Comparison of ENCODE assay signal across 13 cellular contexts in the genomic region with DNA sequence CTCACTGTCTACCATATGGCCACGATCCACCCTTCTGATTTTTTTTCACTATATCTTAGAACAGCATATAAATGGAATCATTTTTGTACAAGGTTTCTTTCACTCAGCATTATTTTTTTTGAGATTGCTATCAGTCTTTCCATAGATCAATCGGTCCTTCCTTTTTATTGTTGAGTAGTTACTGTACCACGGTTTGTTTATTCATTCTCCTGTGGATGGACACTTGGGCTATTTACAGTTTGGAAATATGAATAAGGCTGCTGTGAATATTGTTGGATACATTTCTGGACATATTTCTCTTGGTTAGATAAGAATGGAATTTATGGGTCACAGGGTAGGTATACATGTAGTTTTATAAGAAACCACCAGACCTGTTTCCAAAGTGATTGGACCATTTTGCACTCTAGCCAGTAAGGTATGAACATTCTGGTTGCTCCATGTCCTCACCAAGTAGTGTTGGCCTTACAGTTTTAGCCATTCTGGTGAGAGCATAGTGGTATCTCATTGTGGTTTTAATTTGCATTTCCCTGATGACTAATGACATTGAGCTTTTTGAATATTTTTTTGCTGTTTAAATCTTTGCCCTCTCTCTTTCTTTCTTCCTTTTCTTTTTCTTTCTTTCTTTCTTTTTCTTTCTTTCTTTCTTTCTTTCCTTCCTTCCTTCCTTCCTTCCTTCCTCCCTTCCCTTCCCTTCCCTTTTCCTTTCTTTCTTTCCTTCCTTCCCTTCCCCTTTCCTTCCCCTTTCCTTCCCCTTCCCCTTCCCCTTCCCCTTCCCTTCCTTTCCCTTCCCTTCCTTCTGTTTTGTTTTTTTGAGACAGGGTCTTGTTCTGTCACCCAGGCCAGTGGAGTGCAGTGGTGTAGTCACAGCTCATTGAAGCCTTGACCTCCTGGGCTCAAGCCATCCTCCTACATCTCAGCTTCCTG. TPM values are rescaled to one million over a fixed set of nuclear protein-coding genes. Genes with fewer than 3 reads are reported as not detected.
A peak's percentile ranks its signal among the peaks of the same experiment; 100 is the strongest.
DNase-seq lines count a peak whose midpoint lies in the region; ATAC-seq, FAIRE-seq and TF ChIP-seq lines count a peak whose summit lies in the region.
"Had no signal": no experiment of that assay in that cellular context is flagged by ENCODE, and none has a peak within 500 bp of the region (broad histone marks: within the 10 kb centered on the region; RNA-seq: fewer than 3 reads in every experiment).

No MANE protein-coding gene starts in this region.

- H3K27me3 Mint-ChIP-seq in stimulated activated naive B cell treated with anti-CD40 and anti-IgM and Interleukin-4, amounts not matched to agents 10 μg/mL and 1 μg/mL and 100 μg/mL, for 72 hours, result peaks cover 11 to 19% of the 10 kb centered on the region in 2 donors

- 3% methylated on average over 3 of the region's 3 CpGs for WGBS in HepG2 (ENCODE audit: low lambda C conversion rate)
- 87% methylated on average over 3 of the region's 3 CpGs for WGBS in right lobe of liver (ENCODE audit: insufficient coverage, low coverage, low lambda C conversion rate, missing lambda C conversion rate)

- ATAC-seq in HepG2, result no peak
- no peak for ATAC-seq in right lobe of liver
- peak; percentile 37 for ATAC-seq in HG03108 (IDR thresholded peaks at IDR 0.05; ENCODE audit: unreplicated experiment)
- ATAC-seq in stimulated activated naive B cell treated with anti-CD40 and anti-IgM and Interleukin-4, amounts not matched to agents 10 μg/mL and 1 μg/mL and 100 μg/mL, for 72 hours (replicated peaks), result peak; percentile 68 to 76

- no peak overlapping the region for H3K27ac Mint-ChIP-seq in stimulated activated naive B cell treated with anti-CD40 and anti-IgM and Interleukin-4, amounts not matched to agents 10 μg/mL and 1 μg/mL and 100 μg/mL, for 72 hours
- H3K27ac Mint-ChIP-seq: H9 had no signal

- H3K36me3 Mint-ChIP-seq in stimulated activated naive B cell treated with anti-CD40 and anti-IgM and Interleukin-4, amounts not matched to agents 10 μg/mL and 1 μg/mL and 100 μg/mL, for 72 hours, result peaks cover 20 to 40% of the 10 kb centered on the region in 2 donors

- H4K20me1 ChIP-seq in HepG2 (ENCODE audit: insufficient read depth, low read length), result no peaks in the 10 kb centered on the region

- no peak overlapping the region for H3K4me2 ChIP-seq in HepG2 (ENCODE audit: low read depth, low read length)

- H3K79me2 ChIP-seq in HepG2 (ENCODE audit: insufficient read depth, low read length), result no peaks in the 10 kb centered on the region

- no peaks in the 10 kb centered on the region for H3K4me1 ChIP-seq in HepG2 (ENCODE audit: insufficient read depth, low read length)
- H3K4me1 ChIP-seq in right lobe of liver, result peaks cover 0 to 1% (median 0%) of the 10 kb centered on the region in 4 donors
- H3K4me1 ChIP-seq: uterus had no signal

- TF ChIP-seq POLR2A in HepG2 (IDR thresholded peaks at IDR 0.05; ENCODE audit: insufficient read depth in 1 of 2, low read depth in 2 of 2, low read length in 2 of 2) (no peak), right lobe of liver (IDR thresholded peaks at IDR 0.05) (no peak)

- H3K27me3 ChIP-seq in HepG2 (ENCODE audit: control insufficient read depth in 1 of 2, insufficient read depth in 2 of 2, low read length in 2 of 2), result peaks cover 7 to 33% of the 10 kb centered on the region in 2 experiments
- H3K27me3 ChIP-seq in right lobe of liver, result no peaks in the 10 kb centered on the region
- H3K27me3 ChIP-seq: uterus had no signal

- H3K4me1 Mint-ChIP-seq in stimulated activated naive B cell treated with anti-CD40 and anti-IgM and Interleukin-4, amounts not matched to agents 10 μg/mL and 1 μg/mL and 100 μg/mL, for 72 hours, result peaks cover 9 to 33% of the 10 kb centered on the region in 2 donors

- no peaks in the 10 kb centered on the region for H3K9me3 Mint-ChIP-seq in stimulated activated naive B cell treated with anti-CD40 and anti-IgM and Interleukin-4, amounts not matched to agents 10 μg/mL and 1 μg/mL and 100 μg/mL, for 72 hours

- H3K27ac ChIP-seq in HepG2 (ENCODE audit: extremely low read length, insufficient read depth, low read length), result no peak overlapping the region
- H3K27ac ChIP-seq in right lobe of liver, result no peak overlapping the region
- H3K27ac ChIP-seq: uterus had no signal

- no peak for TF ChIP-seq CTCF in HepG2 (CRISPR knock-in tag; IDR thresholded peaks at IDR 0.05)
- no peak for TF ChIP-seq CTCF in right lobe of liver (IDR thresholded peaks at IDR 0.05)

- H2AFZ ChIP-seq in HepG2 (ENCODE audit: low read length), result no peak overlapping the region

- CTCF ChIA-PET in HepG2 (lab: Yijun Ruan, JAX; ENCODE audit: low intra/inter-chr PET ratio, low total read pairs), result no interaction called here

- TF ChIP-seq EP300 in HepG2 (IDR thresholded peaks at IDR 0.05; ENCODE audit: low read depth in 2 of 2, low read length in 2 of 2), result no peak
- TF ChIP-seq EP300 in HepG2 (CRISPR knock-in tag; IDR thresholded peaks at IDR 0.05; ENCODE audit: borderline replicate concordance), result no peak

- no TSS peak for BruUV-seq in HepG2 (replicated peaks; lab: Mats Ljungman, UMichigan)

- intact Hi-C loops in HepG2 (cut with micrococcal nuclease; ENCODE audit: unreplicated experiment), result no loop called here
- intact Hi-C loops in right lobe of liver (cut with DNase I), result no loop called here

- H3K36me3 ChIP-seq in HepG2 (replicated peaks in 1 of 2; ENCODE audit: control insufficient read depth in 1 of 2, insufficient read depth in 2 of 2, low read length in 2 of 2) (no peaks in the 10 kb centered on the region), right lobe of liver (no peaks in the 10 kb centered on the region)
- H3K36me3 ChIP-seq: uterus had no signal

- H3K9me3 ChIP-seq in HepG2 (ENCODE audit: low read length) (no peaks in the 10 kb centered on the region), right lobe of liver (no peaks in the 10 kb centered on the region)
- H3K9me3 ChIP-seq: uterus had no signal

- no peak for TF ChIP-seq RAD21 in HepG2 (CRISPR knock-in tag; IDR thresholded peaks at IDR 0.05)

- H3K9ac ChIP-seq in HepG2 (ENCODE audit: insufficient read depth, low read depth, low read length), result no peak overlapping the region

- H3K4me3 ChIP-seq in HepG2 (replicated peaks in 1 of 3; ENCODE audit: insufficient read depth in 1 of 3, low read depth in 2 of 3, low read length in 3 of 3) (no peak overlapping the region), right lobe of liver (no peak overlapping the region)
- H3K4me3 ChIP-seq: uterus had no signal

- POLR2A ChIA-PET in HepG2 (lab: Yijun Ruan, JAX), result no interaction called here

- peak overlapping the region in 1 of 2 donors; percentile 6 for H3K4me3 Mint-ChIP-seq in stimulated activated naive B cell treated with anti-CD40 and anti-IgM and Interleukin-4, amounts not matched to agents 10 μg/mL and 1 μg/mL and 100 μg/mL, for 72 hours
- H3K4me3 Mint-ChIP-seq: H9 had no signal

- FAIRE-seq in HepG2 (lab: Jason Lieb, UNC), result no peak
- FAIRE-seq: A204.1, kidney had no signal

- DNase-seq in HepG2 (ENCODE audit: low spot score) (no peak), right lobe of liver (no peak), amniotic stem cell (lab: John Stamatoyannopoulos, UW) (peak; percentile 29), HUDEP-2 (lab: John Stamatoyannopoulos, UW; ENCODE audit: unreplicated experiment in 76 of 76) (no peak), mesenteric fat pad (ENCODE audit: low spot score) (no peak), NCI-H1048 (lab: John Stamatoyannopoulos, UW) (no peak)
- DNase-seq in stimulated activated naive B cell treated with anti-CD40 and anti-IgM and Interleukin-4, amounts not matched to agents 10 μg/mL and 1 μg/mL and 100 μg/mL, for 72 hours, result no peak
- DNase-seq: H9, kidney, nucleus accumbens, uterus had no signal

- in situ Hi-C loops in HepG2 (cut with HindIII; ENCODE audit: extremely low pct_ligation_motif_present, low pct_unique_long_range_greater_than_20kb), result no loop called here

TF ChIP-seq in HepG2, 621 proteins besides CTCF, POLR2A, EP300 and RAD21:
- TF ChIP-seq HNRNPK (IDR thresholded peaks at IDR 0.05; ENCODE audit: low read depth, low read length, poor library complexity, severe bottlenecking) (peak; percentile 28), DPF2 (CRISPR knock-in tag; IDR thresholded peaks at IDR 0.05; ENCODE audit: borderline replicate concordance, low read depth) (no peak)

RNA-seq across cellular contexts. Expression of a gene that starts 49.1 kb away (rescaled TPM):
- 0.07 and 0.13 TPM in 2 replicates for total RNA-seq in HepG2 (2016; rRNA removed; fragmentation: Illumina TruSeq; extraction: Trizol)
- 0.26 and 0.30 TPM in 2 replicates for total RNA-seq in HepG2 (2016; cell fraction: cytosol; rRNA removed; fragmentation: Illumina TruSeq; extraction: Trizol; ENCODE audit: low read depth)
- total RNA-seq in HepG2 (2016; cell fraction: insoluble cytoplasmic fraction; rRNA removed; fragmentation: Illumina TruSeq; extraction: Trizol), result 0.09 and 0.12 TPM in 2 replicates
- total RNA-seq in HepG2 (2016; cell fraction: membrane; rRNA removed; fragmentation: Illumina TruSeq; extraction: Trizol), result 0.31 and 0.37 TPM in 2 replicates
- 0.22 and 0.28 TPM in 2 replicates for total RNA-seq in HepG2 (2016; cell fraction: nucleus; rRNA removed; fragmentation: Illumina TruSeq; extraction: Trizol)
- 0.71 and 1.2 TPM in 2 replicates for polyA plus RNA-seq in HepG2 (2011; rRNA removed)
- polyA plus RNA-seq in HepG2 (2011; cell fraction: cytosol; rRNA removed), result 0.46 and 0.68 TPM in 2 replicates
- 1.00 and 1.5 TPM in 2 replicates for polyA plus RNA-seq in HepG2 (2011; cell fraction: nucleus; rRNA removed)
- 0.38 and 0.51 TPM in 2 replicates for polyA plus RNA-seq in HepG2 (2012)
- polyA plus RNA-seq in HepG2 (2016; cell fraction: cytosol; fragmentation: Illumina TruSeq; extraction: Trizol; ENCODE audit: low read depth), result 0.01 TPM in 1 of 2 replicates, not detected in the other
- not detected in 2 replicates for polyA plus RNA-seq in HepG2 (2016; cell fraction: insoluble cytoplasmic fraction; fragmentation: Illumina TruSeq; extraction: Trizol; ENCODE audit: low read depth)
- 0.02 TPM in 1 of 2 replicates, not detected in the other for polyA plus RNA-seq in HepG2 (2016; cell fraction: membrane; fragmentation: Illumina TruSeq; extraction: Trizol; ENCODE audit: low read depth)
- polyA plus RNA-seq in HepG2 (2016; cell fraction: nucleus; fragmentation: Illumina TruSeq; extraction: Trizol; ENCODE audit: insufficient read depth, low read depth), result 0.04 TPM in 1 of 2 replicates, not detected in the other
- 2.8 and 25.2 TPM in 2 replicates for polyA minus RNA-seq in HepG2 (2011; rRNA and poly(A)+ RNA removed; ENCODE audit: low replicate concordance)
- 0.89 and 1.2 TPM in 2 replicates for polyA minus RNA-seq in HepG2 (2011; cell fraction: cytosol; rRNA and poly(A)+ RNA removed)
- polyA minus RNA-seq in HepG2 (2011; cell fraction: nucleus; rRNA and poly(A)+ RNA removed), result 0.75 and 2.2 TPM in 2 replicates
- total RNA-seq in right lobe of liver, result 1 to 10 TPM in 5 of 6 experiments, under 1 TPM in 1; 0.93 to 3.6 (median 2.5) TPM
- total RNA-seq in mesenteric fat pad, result 23.5 TPM

Comparison
In these comparisons a context has a peak if more than half of its experiments do, and no peak if none do; other contexts are left out.
1. ATAC-seq: peak in HG03108 (single experiment) and stimulated activated naive B cell treated with anti-CD40 and anti-IgM and Interleukin-4, amounts not matched to agents 10 μg/mL and 1 μg/mL and 100 μg/mL, for 72 hours (2 of 2); none in HepG2 (single experiment) and right lobe of liver (0 of 4).